1 cellular context compared by ENCODE assay signal in genomic region chr1:23728997-23729390, GRCh38.
TF ChIP-seq lines count a peak whose summit lies in the region.

No MANE protein-coding gene starts in this region.

TF ChIP-seq in GM23338, 12 proteins besides CTCF, POLR2A, EP300 and RAD21 (continued from another document):
- TF ChIP-seq, protein P1, sequence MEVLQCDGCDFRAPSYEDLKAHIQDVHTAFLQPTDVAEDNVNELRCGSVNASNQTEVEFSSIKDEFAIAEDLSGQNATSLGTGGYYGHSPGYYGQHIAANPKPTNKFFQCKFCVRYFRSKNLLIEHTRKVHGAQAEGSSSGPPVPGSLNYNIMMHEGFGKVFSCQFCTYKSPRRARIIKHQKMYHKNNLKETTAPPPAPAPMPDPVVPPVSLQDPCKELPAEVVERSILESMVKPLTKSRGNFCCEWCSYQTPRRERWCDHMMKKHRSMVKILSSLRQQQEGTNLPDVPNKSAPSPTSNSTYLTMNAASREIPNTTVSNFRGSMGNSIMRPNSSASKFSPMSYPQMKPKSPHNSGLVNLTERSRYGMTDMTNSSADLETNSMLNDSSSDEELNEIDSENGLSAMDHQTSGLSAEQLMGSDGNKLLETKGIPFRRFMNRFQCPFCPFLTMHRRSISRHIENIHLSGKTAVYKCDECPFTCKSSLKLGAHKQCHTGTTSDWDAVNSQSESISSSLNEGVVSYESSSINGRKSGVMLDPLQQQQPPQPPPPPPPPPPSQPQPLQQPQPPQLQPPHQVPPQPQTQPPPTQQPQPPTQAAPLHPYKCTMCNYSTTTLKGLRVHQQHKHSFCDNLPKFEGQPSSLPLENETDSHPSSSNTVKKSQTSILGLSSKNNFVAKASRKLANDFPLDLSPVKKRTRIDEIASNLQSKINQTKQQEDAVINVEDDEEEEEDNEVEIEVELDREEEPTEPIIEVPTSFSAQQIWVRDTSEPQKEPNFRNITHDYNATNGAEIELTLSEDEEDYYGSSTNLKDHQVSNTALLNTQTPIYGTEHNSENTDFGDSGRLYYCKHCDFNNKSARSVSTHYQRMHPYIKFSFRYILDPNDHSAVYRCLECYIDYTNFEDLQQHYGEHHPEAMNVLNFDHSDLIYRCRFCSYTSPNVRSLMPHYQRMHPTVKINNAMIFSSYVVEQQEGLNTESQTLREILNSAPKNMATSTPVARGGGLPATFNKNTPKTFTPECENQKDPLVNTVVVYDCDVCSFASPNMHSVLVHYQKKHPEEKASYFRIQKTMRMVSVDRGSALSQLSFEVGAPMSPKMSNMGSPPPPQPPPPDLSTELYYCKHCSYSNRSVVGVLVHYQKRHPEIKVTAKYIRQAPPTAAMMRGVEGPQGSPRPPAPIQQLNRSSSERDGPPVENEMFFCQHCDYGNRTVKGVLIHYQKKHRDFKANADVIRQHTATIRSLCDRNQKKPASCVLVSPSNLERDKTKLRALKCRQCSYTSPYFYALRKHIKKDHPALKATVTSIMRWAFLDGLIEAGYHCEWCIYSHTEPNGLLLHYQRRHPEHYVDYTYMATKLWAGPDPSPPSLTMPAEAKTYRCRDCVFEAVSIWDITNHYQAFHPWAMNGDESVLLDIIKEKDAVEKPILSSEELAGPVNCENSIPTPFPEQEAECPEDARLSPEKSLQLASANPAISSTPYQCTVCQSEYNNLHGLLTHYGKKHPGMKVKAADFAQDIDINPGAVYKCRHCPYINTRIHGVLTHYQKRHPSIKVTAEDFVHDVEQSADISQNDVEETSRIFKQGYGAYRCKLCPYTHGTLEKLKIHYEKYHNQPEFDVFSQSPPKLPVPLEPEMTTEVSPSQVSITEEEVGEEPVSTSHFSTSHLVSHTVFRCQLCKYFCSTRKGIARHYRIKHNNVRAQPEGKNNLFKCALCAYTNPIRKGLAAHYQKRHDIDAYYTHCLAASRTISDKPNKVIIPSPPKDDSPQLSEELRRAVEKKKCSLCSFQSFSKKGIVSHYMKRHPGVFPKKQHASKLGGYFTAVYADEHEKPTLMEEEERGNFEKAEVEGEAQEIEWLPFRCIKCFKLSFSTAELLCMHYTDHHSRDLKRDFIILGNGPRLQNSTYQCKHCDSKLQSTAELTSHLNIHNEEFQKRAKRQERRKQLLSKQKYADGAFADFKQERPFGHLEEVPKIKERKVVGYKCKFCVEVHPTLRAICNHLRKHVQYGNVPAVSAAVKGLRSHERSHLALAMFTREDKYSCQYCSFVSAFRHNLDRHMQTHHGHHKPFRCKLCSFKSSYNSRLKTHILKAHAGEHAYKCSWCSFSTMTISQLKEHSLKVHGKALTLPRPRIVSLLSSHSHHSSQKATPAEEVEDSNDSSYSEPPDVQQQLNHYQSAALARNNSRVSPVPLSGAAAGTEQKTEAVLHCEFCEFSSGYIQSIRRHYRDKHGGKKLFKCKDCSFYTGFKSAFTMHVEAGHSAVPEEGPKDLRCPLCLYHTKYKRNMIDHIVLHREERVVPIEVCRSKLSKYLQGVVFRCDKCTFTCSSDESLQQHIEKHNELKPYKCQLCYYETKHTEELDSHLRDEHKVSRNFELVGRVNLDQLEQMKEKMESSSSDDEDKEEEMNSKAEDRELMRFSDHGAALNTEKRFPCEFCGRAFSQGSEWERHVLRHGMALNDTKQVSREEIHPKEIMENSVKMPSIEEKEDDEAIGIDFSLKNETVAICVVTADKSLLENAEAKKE (CRISPR knock-in tag; IDR thresholded peaks at IDR 0.05), result no peak
